ENCODE assay signal across 17 cellular contexts in genomic region chr16:78596996-78597422, GRCh38.
DNase-seq lines count a peak whose midpoint lies in the region; ATAC-seq, FAIRE-seq and TF ChIP-seq lines count a peak whose summit lies in the region.
"Had no signal": no experiment of that assay in that cellular context is flagged by ENCODE, and none has a peak within 500 bp of the region (broad histone marks: within the 10 kb centered on the region; RNA-seq: fewer than 3 reads in every experiment).

No MANE protein-coding gene starts in this region.

- H3K4me3 Mint-ChIP-seq in WTC11 = no peak overlapping the region
- H3K4me3 Mint-ChIP-seq in type B pancreatic cell = no peak overlapping the region
- no peak overlapping the region for H3K4me3 Mint-ChIP-seq in activated naive CD8-positive, alpha-beta T cell treated with anti-CD3 and anti-CD28 coated beads for 36 hours
- H3K4me3 Mint-ChIP-seq: B cell; CD4-positive, alpha-beta T cell had no signal

- H3K9me3 ChIP-seq in HepG2 (ENCODE audit: low read length) = no peaks in the 10 kb centered on the region

- no peak overlapping the region for H2AFZ ChIP-seq in HepG2 (ENCODE audit: low read length)
- H2AFZ ChIP-seq: GM23248 had no signal

- H3K27me3 Mint-ChIP-seq in WTC11 (ENCODE audit: low read depth) (no peaks in the 10 kb centered on the region), type B pancreatic cell (no peaks in the 10 kb centered on the region)
- H3K27me3 Mint-ChIP-seq in activated naive CD8-positive, alpha-beta T cell treated with anti-CD3 and anti-CD28 coated beads for 36 hours = no peaks in the 10 kb centered on the region
- H3K27me3 Mint-ChIP-seq: B cell; CD4-positive, alpha-beta T cell had no signal

- CTCF ChIA-PET in WTC11 (lab: Charles Lee) = no interaction called here
- CTCF ChIA-PET in HepG2 (lab: Yijun Ruan, JAX; ENCODE audit: low intra/inter-chr PET ratio, low total read pairs) = no interaction called here

- peak; percentile 95 for FAIRE-seq in HepG2 (lab: Jason Lieb, UNC)
- FAIRE-seq: A204.1, H54 had no signal

- peaks cover 50% of the 10 kb centered on the region for H3K4me1 Mint-ChIP-seq in WTC11
- peaks cover 3% of the 10 kb centered on the region for H3K4me1 Mint-ChIP-seq in type B pancreatic cell (ENCODE audit: unreplicated experiment)
- H3K4me1 Mint-ChIP-seq in activated naive CD8-positive, alpha-beta T cell treated with anti-CD3 and anti-CD28 coated beads for 36 hours = no peaks in the 10 kb centered on the region

- ATAC-seq in WTC11 (no peak), HepG2 (peak; percentile 94), GM18868 (IDR thresholded peaks at IDR 0.05; ENCODE audit: unreplicated experiment) (no peak)

- H4K20me1 ChIP-seq in HepG2 (ENCODE audit: insufficient read depth, low read length) = no peaks in the 10 kb centered on the region

- peak overlapping the region; percentile 11; the same call in 1 of the 2 replicates for H3K9ac ChIP-seq in HepG2 (ENCODE audit: insufficient read depth, low read depth, low read length)
- H3K9ac ChIP-seq: GM23248 had no signal

- H3K4me3 ChIP-seq in HepG2 (replicated peaks in 1 of 3; ENCODE audit: insufficient read depth in 1 of 3, low read depth in 2 of 3, low read length in 3 of 3) = peak overlapping the region; percentile 10 to 50 (median 15); a peak in 3 of 6 replicates
- H3K4me3 ChIP-seq: GM23248 had no signal

- no peaks in the 10 kb centered on the region for H3K27me3 ChIP-seq in HepG2 (ENCODE audit: control insufficient read depth in 1 of 2, insufficient read depth in 2 of 2, low read length in 2 of 2)

- no peak for TF ChIP-seq POLR2A in HepG2 (IDR thresholded peaks at IDR 0.05; ENCODE audit: insufficient read depth in 1 of 2, low read depth in 2 of 2, low read length in 2 of 2)

- H3K27ac Mint-ChIP-seq in WTC11 (0 out of 2 replicates have a peak overlapping the region, but pooled peaks have one; percentile 37), type B pancreatic cell (peak overlapping the region; percentile 35)
- no peak overlapping the region for H3K27ac Mint-ChIP-seq in activated naive CD8-positive, alpha-beta T cell treated with anti-CD3 and anti-CD28 coated beads for 36 hours
- H3K27ac Mint-ChIP-seq: B cell; CD4-positive, alpha-beta T cell had no signal

- peak overlapping the region; percentile 75 for H3K27ac ChIP-seq in HepG2 (ENCODE audit: extremely low read length, insufficient read depth, low read length)
- H3K27ac ChIP-seq: GM23248 had no signal

- 17% methylated on average over 9 of the region's 9 CpGs for WGBS in HepG2 (ENCODE audit: low lambda C conversion rate)

- no peak for TF ChIP-seq CTCF in WTC11 (IDR thresholded peaks at IDR 0.05)
- TF ChIP-seq CTCF in HepG2 (CRISPR knock-in tag; IDR thresholded peaks at IDR 0.05) = no peak
- no peak for TF ChIP-seq CTCF in type B pancreatic cell (conservative IDR thresholded peaks at IDR 0.05)

- H3K79me2 ChIP-seq in HepG2 (ENCODE audit: insufficient read depth, low read length) = no peaks in the 10 kb centered on the region

- DNase-seq in NCI-H748 (lab: John Stamatoyannopoulos, UW; ENCODE audit: unreplicated experiment) (peak; percentile 7), NCI-H748 treated with DMSO at 0.1 percent for 48 hours (lab: John Stamatoyannopoulos, UW) (no peak), WTC11 (ENCODE audit: low spot score) (no peak), HepG2 (ENCODE audit: low spot score) (peak; percentile 93), type B pancreatic cell (ENCODE audit: extremely low spot score, unreplicated experiment) (no peak)
- DNase-seq in activated naive CD4-positive, alpha-beta T cell treated with Interleukin-2 at 50 U/mL for 16 hours = no peak
- DNase-seq in activated naive CD8-positive, alpha-beta T cell treated with anti-CD3 and anti-CD28 coated beads for 36 hours = no peak
- DNase-seq: C1 segment of cervical spinal cord; Calu3; CD4-positive, alpha-beta T cell; DMS 273 treated with DMSO at 0.1 percent for 48 hours; GF-D8; GM23248 had no signal

- POLR2A ChIA-PET in WTC11 (lab: Charles Lee) (no interaction called here), HepG2 (lab: Yijun Ruan, JAX) (interaction anchor here (1.0 kb wide), 1 partner anchor 9 kb away, joined by 3 read pairs; no protein-coding TSS in a partner anchor)

- TF ChIP-seq RAD21 in HepG2 (CRISPR knock-in tag; IDR thresholded peaks at IDR 0.05) = no peak

- H3K36me3 ChIP-seq in HepG2 (replicated peaks in 1 of 2; ENCODE audit: control insufficient read depth in 1 of 2, insufficient read depth in 2 of 2, low read length in 2 of 2) = no peaks in the 10 kb centered on the region

- TF ChIP-seq EP300 in HepG2 (IDR thresholded peaks at IDR 0.05; ENCODE audit: low read depth in 2 of 2, low read length in 2 of 2) = peak; percentile 46 to 92; a peak in 3 of 4 replicates
- peak; percentile 33; the same call in 1 of the 2 replicates for TF ChIP-seq EP300 in HepG2 (CRISPR knock-in tag; IDR thresholded peaks at IDR 0.05; ENCODE audit: borderline replicate concordance)

- peaks cover 7% of the 10 kb centered on the region for H3K9me3 Mint-ChIP-seq in WTC11
- H3K9me3 Mint-ChIP-seq in type B pancreatic cell = no peaks in the 10 kb centered on the region
- no peaks in the 10 kb centered on the region for H3K9me3 Mint-ChIP-seq in activated naive CD8-positive, alpha-beta T cell treated with anti-CD3 and anti-CD28 coated beads for 36 hours
- H3K9me3 Mint-ChIP-seq: CD4-positive, alpha-beta T cell had no signal

- no TSS peak for BruUV-seq in HepG2 (replicated peaks; lab: Mats Ljungman, UMichigan)

- H3K36me3 Mint-ChIP-seq in WTC11 = peaks cover 4% of the 10 kb centered on the region; the same call in 1 of the 2 replicates
- no peaks in the 10 kb centered on the region for H3K36me3 Mint-ChIP-seq in type B pancreatic cell
- no peaks in the 10 kb centered on the region for H3K36me3 Mint-ChIP-seq in activated naive CD8-positive, alpha-beta T cell treated with anti-CD3 and anti-CD28 coated beads for 36 hours

- intact Hi-C loops in HepG2 (cut with micrococcal nuclease; ENCODE audit: unreplicated experiment) = no loop called here

- peaks cover 66% of the 10 kb centered on the region for H3K4me1 ChIP-seq in HepG2 (ENCODE audit: insufficient read depth, low read length)

- in situ Hi-C loops in HepG2 (cut with HindIII; ENCODE audit: extremely low pct_ligation_motif_present, low pct_unique_long_range_greater_than_20kb) = no loop called here

- H3K4me2 ChIP-seq in HepG2 (ENCODE audit: low read depth, low read length) = peak overlapping the region; percentile 93

TF ChIP-seq in WTC11, 78 proteins besides CTCF, POLR2A, EP300 and RAD21 (continues in another document):
- TF ChIP-seq, protein P1, sequence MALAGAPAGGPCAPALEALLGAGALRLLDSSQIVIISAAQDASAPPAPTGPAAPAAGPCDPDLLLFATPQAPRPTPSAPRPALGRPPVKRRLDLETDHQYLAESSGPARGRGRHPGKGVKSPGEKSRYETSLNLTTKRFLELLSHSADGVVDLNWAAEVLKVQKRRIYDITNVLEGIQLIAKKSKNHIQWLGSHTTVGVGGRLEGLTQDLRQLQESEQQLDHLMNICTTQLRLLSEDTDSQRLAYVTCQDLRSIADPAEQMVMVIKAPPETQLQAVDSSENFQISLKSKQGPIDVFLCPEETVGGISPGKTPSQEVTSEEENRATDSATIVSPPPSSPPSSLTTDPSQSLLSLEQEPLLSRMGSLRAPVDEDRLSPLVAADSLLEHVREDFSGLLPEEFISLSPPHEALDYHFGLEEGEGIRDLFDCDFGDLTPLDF (CRISPR knock-in tag; IDR thresholded peaks at IDR 0.05) = no peak

TF ChIP-seq in HepG2, 621 proteins besides CTCF, POLR2A, EP300 and RAD21 (continues in another document):
- TF ChIP-seq NCOR1 (IDR thresholded peaks at IDR 0.05; ENCODE audit: borderline replicate concordance, low read length) (peak; percentile 85), ZNF234 (CRISPR knock-in tag; conservative IDR thresholded peaks at IDR 0.05) (no peak), ATF4 (CRISPR knock-in tag; IDR thresholded peaks at IDR 0.05) (no peak), ISL2 (CRISPR knock-in tag; IDR thresholded peaks at IDR 0.05) (peak; percentile 83), CREB3 (CRISPR knock-in tag; IDR thresholded peaks at IDR 0.05) (no peak), ATF1 (CRISPR knock-in tag; IDR thresholded peaks at IDR 0.05) (peak; percentile 52), ZNF724P (CRISPR knock-in tag; IDR thresholded peaks at IDR 0.05; ENCODE audit: borderline replicate concordance) (no peak; the same call in 1 of the 2 replicates), HNRNPH1 (optimal IDR thresholded peaks at IDR 0.05; ENCODE audit: low read depth, low read length) (no peak), HOXA3 (CRISPR knock-in tag; IDR thresholded peaks at IDR 0.05) (peak; percentile 11; the same call in 1 of the 2 replicates), SP5 (CRISPR knock-in tag; IDR thresholded peaks at IDR 0.05; ENCODE audit: borderline replicate concordance, low read depth) (peak; percentile 33; the same call in 1 of the 2 replicates), NFYB (CRISPR knock-in tag; IDR thresholded peaks at IDR 0.05) (no peak), TP53 (CRISPR knock-in tag; conservative IDR thresholded peaks at IDR 0.05) (no peak)

Comparison
In these comparisons a context has a peak if more than half of its experiments do, and no peak if none do; other contexts are left out.
1. DNase-seq: peak in NCI-H748 (single experiment) and HepG2 (single experiment); none in NCI-H748 treated with DMSO at 0.1 percent for 48 hours (single experiment), WTC11 (single experiment), type B pancreatic cell (single experiment), activated naive CD4-positive, alpha-beta T cell treated with Interleukin-2 at 50 U/mL for 16 hours (single experiment) and activated naive CD8-positive, alpha-beta T cell treated with anti-CD3 and anti-CD28 coated beads for 36 hours (single experiment).